14 cellular contexts compared by ENCODE assay signal in the genomic region with DNA sequence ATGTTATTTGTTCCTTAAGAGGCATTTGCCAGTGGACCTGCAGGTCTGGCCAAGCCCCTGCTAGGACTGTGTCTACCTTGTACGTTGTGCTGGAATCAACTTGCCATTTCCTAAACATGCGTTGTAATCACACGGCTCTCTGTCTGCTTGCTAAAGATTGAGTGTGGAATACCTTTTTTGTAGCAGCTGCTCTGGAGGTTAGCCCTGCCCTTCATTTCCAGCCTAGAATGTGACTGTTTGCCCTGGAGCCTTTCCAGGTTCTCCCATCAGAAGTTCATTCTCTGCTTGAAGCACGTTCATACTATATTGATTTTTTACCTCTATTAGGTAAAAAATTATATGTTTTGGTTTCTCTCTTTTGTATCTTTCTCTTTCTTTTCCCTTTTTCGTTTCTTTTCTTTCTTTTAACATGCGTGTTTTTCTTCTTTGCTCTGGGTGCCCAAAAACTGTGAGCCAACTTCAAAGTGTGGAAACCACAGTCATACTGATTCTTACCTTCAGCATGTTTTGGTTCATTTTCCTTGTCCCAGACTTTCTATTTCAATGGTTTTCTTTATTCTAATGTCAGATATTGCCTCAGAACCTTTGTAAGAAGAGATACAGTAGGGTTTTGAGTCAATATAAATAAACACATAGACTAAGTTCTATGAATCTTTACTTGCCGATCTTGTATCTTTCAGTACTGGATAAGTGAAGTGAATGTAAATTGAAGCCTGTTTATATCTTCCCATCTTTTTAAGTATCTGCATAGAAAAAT.
A peak's percentile ranks its signal among the peaks of the same experiment; 100 is the strongest.
DNase-seq lines count a peak whose midpoint lies in the region; ATAC-seq and TF ChIP-seq lines count a peak whose summit lies in the region.
"Had no signal": no experiment of that assay in that cellular context is flagged by ENCODE, and none has a peak within 500 bp of the region (broad histone marks: within the 10 kb centered on the region; RNA-seq: fewer than 3 reads in every experiment).

No MANE protein-coding gene starts in this region.

- H3K4me1 Mint-ChIP-seq in CD4-positive, alpha-beta memory T cell, result peaks cover 7 to 16% (median 13%) of the 10 kb centered on the region in 4 donors

- TF ChIP-seq CTCF in LNCaP clone FGC (IDR thresholded peaks at IDR 0.05; ENCODE audit: control insufficient read depth, extremely low read depth, insufficient read depth) (no peak), PC-3 (conservative IDR thresholded peaks at IDR 0.05; ENCODE audit: low read depth, low read length) (no peak)

- no peaks in the 10 kb centered on the region for H3F3A ChIP-seq in PC-3 (ENCODE audit: low read length, unreplicated experiment)

- no peaks in the 10 kb centered on the region for H4K20me1 ChIP-seq in PC-3 (ENCODE audit: low read length)

- H3K27me3 ChIP-seq in CD4-positive, alpha-beta memory T cell (ENCODE audit: insufficient read depth, low read length), result no peaks in the 10 kb centered on the region
- no peaks in the 10 kb centered on the region for H3K27me3 ChIP-seq in PC-3 (ENCODE audit: low read length)

- H3K9me3 ChIP-seq in CD4-positive, alpha-beta memory T cell (ENCODE audit: control insufficient read depth in 1 of 2, low read length in 2 of 2), result no peaks in the 10 kb centered on the region
- H3K9me3 ChIP-seq in PC-3 (ENCODE audit: low read length), result no peaks in the 10 kb centered on the region
- H3K9me3 ChIP-seq: thoracic aorta had no signal

- POLR2A ChIA-PET in CD4-positive, alpha-beta memory T cell (lab: Charles Lee; ENCODE audit: partially characterized antibody), result no interaction called here
- POLR2A ChIA-PET in PC-3 (lab: Charles Lee; ENCODE audit: unreplicated experiment), result no interaction called here
- POLR2A ChIA-PET in HEK293T (lab: Yijun Ruan, JAX), result no interaction called here

- H3K4me1 ChIP-seq in CD4-positive, alpha-beta memory T cell (ENCODE audit: insufficient read depth, low read length), result peaks cover 7% of the 10 kb centered on the region
- H3K4me1 ChIP-seq in PC-3 (ENCODE audit: insufficient read depth, low read length), result peaks cover 9% of the 10 kb centered on the region

- CTCF ChIA-PET in CD4-positive, alpha-beta memory T cell (lab: Charles Lee; ENCODE audit: partially characterized antibody), result no interaction called here
- CTCF ChIA-PET in PC-3 (lab: Charles Lee), result no interaction called here
- CTCF ChIA-PET in HEK293T (lab: Yijun Ruan, JAX), result no interaction called here

- no peaks in the 10 kb centered on the region for H3K79me2 ChIP-seq in PC-3 (ENCODE audit: low read length)

- ATAC-seq in PC-3, result peak; percentile 79
- ATAC-seq in left colon, result peak; percentile 71
- ATAC-seq in Right ventricle myocardium superior (ENCODE audit: poor library complexity), result no peak
- no peak for ATAC-seq in left ventricle myocardium superior
- ATAC-seq: Right ventricle myocardium inferior had no signal

- H3K27me3 Mint-ChIP-seq in CD4-positive, alpha-beta memory T cell, result no peaks in the 10 kb centered on the region

- H3K36me3 ChIP-seq in CD4-positive, alpha-beta memory T cell (ENCODE audit: insufficient read depth, low read length), result no peaks in the 10 kb centered on the region
- no peaks in the 10 kb centered on the region for H3K36me3 ChIP-seq in PC-3 (ENCODE audit: low read depth, low read length)
- H3K36me3 ChIP-seq: thoracic aorta had no signal

- H3K27ac Mint-ChIP-seq in CD4-positive, alpha-beta memory T cell, result peak overlapping the region in 4 of 7 donors; percentile 1 to 38 (median 27)

- H3K4me3 Mint-ChIP-seq in CD4-positive, alpha-beta memory T cell, result peak overlapping the region in 1 of 8 donors; percentile 34

- DNase-seq in CD4-positive, alpha-beta memory T cell, result no peak
- DNase-seq in LNCaP clone FGC (ENCODE audit: low read depth) (peak; percentile 22), PC-3 (no peak), left colon (no peak), Right ventricle myocardium superior (no peak), left ventricle myocardium superior (no peak), SW 1271 (lab: John Stamatoyannopoulos, UW) (no peak), HEK293T (ENCODE audit: extremely low spot score) (no peak)
- DNase-seq: effector CD4-positive, alpha-beta T cell; GM23248; mesenchymal stem cell; NCI-H510A had no signal

- BruUV-seq in PC-3 (replicated peaks; lab: Mats Ljungman, UMichigan), result no TSS peak

- peaks cover 0 to 2% (median under 1%) of the 10 kb centered on the region in 8 donors for H3K9me3 Mint-ChIP-seq in CD4-positive, alpha-beta memory T cell

- no peaks in the 10 kb centered on the region for H3K9me2 ChIP-seq in PC-3 (replicated peaks; ENCODE audit: low read length)

- no peak overlapping the region for H2AFZ ChIP-seq in PC-3 (ENCODE audit: low read length)
- H2AFZ ChIP-seq: GM23248 had no signal

- H3K4me2 ChIP-seq in PC-3 (ENCODE audit: low read length), result no peak overlapping the region

- H3K27ac ChIP-seq in CD4-positive, alpha-beta memory T cell (ENCODE audit: low read depth, low read length), result no peak overlapping the region
- H3K27ac ChIP-seq in PC-3 (ENCODE audit: low read length), result no peak overlapping the region
- H3K27ac ChIP-seq: GM23248, thoracic aorta had no signal

- intact Hi-C loops in CD4-positive, alpha-beta memory T cell (cut with micrococcal nuclease), result no loop called here
- intact Hi-C loops in PC-3 (cut with micrococcal nuclease), result no loop called here
- intact Hi-C loops in left colon (cut with DNase I, micrococcal nuclease), result no loop called here
- intact Hi-C loops in Right ventricle myocardium superior (cut with DNase I), result no loop called here
- intact Hi-C loops in left ventricle myocardium superior (cut with micrococcal nuclease), result no loop called here

- peaks cover 5 to 30% of the 10 kb centered on the region in 2 donors for H3K36me3 Mint-ChIP-seq in CD4-positive, alpha-beta memory T cell

- H3K9ac ChIP-seq in PC-3 (ENCODE audit: low read length), result no peak overlapping the region
- H3K9ac ChIP-seq: GM23248 had no signal

- H3K4me3 ChIP-seq in CD4-positive, alpha-beta memory T cell (ENCODE audit: low read length in 2 of 2), result no peak overlapping the region
- no peak overlapping the region for H3K4me3 ChIP-seq in LNCaP clone FGC (ENCODE audit: low read depth, low read length)
- no peak overlapping the region for H3K4me3 ChIP-seq in PC-3 (ENCODE audit: low read length)
- H3K4me3 ChIP-seq: GM23248, thoracic aorta had no signal

TF ChIP-seq in HEK293T, 16 proteins besides CTCF, POLR2A, EP300 and RAD21:
- no peak for TF ChIP-seq TARDBP (IDR thresholded peaks at IDR 0.05)

Comparison
In these comparisons a context has a peak if more than half of its experiments do, and no peak if none do; other contexts are left out.
1. ATAC-seq: peak in PC-3 (single experiment) and left colon (single experiment); none in Right ventricle myocardium superior (single experiment) and left ventricle myocardium superior (single experiment).